ENCODE assay signal across 8 cellular contexts in the genomic region with DNA sequence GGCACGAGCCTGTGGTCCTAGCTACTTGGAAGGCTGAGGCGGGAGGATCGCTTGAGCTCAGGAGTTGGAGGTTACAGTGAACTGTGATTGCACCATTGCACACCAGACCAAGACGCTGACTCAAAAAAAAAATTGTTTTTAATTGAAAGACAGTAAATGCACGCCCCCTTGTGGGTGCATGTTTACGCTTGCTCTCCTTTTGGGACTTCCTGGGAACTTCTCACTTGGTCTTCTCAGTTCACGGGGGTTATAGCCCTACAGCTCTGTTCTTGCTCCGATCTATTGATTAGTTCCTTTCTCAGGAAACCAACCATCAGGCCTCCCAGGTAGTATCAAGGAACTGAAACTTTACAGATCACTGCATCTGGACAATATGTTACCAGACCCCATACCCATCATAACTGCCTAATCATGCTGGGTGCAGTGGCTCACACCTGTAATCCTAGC. TPM values are rescaled to one million over a fixed set of nuclear protein-coding genes. Genes with fewer than 3 reads are reported as not detected.
DNase-seq lines count a peak whose midpoint lies in the region; ATAC-seq, FAIRE-seq and TF ChIP-seq lines count a peak whose summit lies in the region.

No MANE protein-coding gene starts in this region.

- DNase-seq in GM04504 (ENCODE audit: low read depth), result peak; percentile 58
- peak; percentile 81 for DNase-seq in NCI-H2171 treated with DMSO at 0.1 percent for 48 hours (lab: John Stamatoyannopoulos, UW)
- no peak for DNase-seq in activated B cell treated with CpG ODN at 0.5 μM for 24 hours
- DNase-seq in central memory CD8-positive, alpha-beta T cell (ENCODE audit: low spot score in 2 of 2), result peak; percentile 66 to 70
- peak; percentile 87 for DNase-seq in HepG2 (ENCODE audit: low spot score)
- DNase-seq in stimulated activated CD8-positive, alpha-beta memory T cell treated with anti-CD3 and anti-CD28 coated beads, Interleukin-12 subunit alpha, Interleukin-12 subunit beta, amount 100 ng/mL, for 24 hours (ENCODE audit: extremely low read depth), result peak; percentile 57

- no peak overlapping the region for H2AFZ ChIP-seq in HepG2 (ENCODE audit: low read length)

- TF ChIP-seq EP300 in HepG2 (IDR thresholded peaks at IDR 0.05; ENCODE audit: low read depth in 2 of 2, low read length in 2 of 2) (no peak), HepG2 (CRISPR knock-in tag; IDR thresholded peaks at IDR 0.05; ENCODE audit: borderline replicate concordance) (no peak)

- ATAC-seq in HG02588 (IDR thresholded peaks at IDR 0.05; ENCODE audit: unreplicated experiment), result peak; percentile 36
- peak; percentile 23 for ATAC-seq in activated B cell treated with CpG ODN at 0.5 μM for 24 hours (ENCODE audit: low read depth)
- peak; percentile 80 for ATAC-seq in central memory CD8-positive, alpha-beta T cell (replicated peaks; ENCODE audit: extremely low read depth, poor library complexity, severe bottlenecking)
- peak; percentile 57 for ATAC-seq in HepG2
- ATAC-seq in GM19328 (IDR thresholded peaks at IDR 0.05; ENCODE audit: unreplicated experiment), result no peak

- H3K9me3 ChIP-seq in HepG2 (ENCODE audit: low read length), result no peaks in the 10 kb centered on the region

- H3K9me3 Mint-ChIP-seq in activated B cell treated with CpG ODN at 0.5 μM for 24 hours, result no peaks in the 10 kb centered on the region
- no peaks in the 10 kb centered on the region for H3K9me3 Mint-ChIP-seq in central memory CD8-positive, alpha-beta T cell

- no peak for TF ChIP-seq CTCF in activated B cell treated with CpG ODN at 0.5 μM for 24 hours (IDR thresholded peaks at IDR 0.05)
- TF ChIP-seq CTCF in HepG2 (CRISPR knock-in tag; IDR thresholded peaks at IDR 0.05), result peak; percentile 83

- in situ Hi-C loops in HepG2 (cut with HindIII; ENCODE audit: extremely low pct_ligation_motif_present, low pct_unique_long_range_greater_than_20kb), result no loop called here

- peaks cover 0 to 12% of the 10 kb centered on the region in 2 experiments; a peak in 1 of 5 replicates for H3K27me3 ChIP-seq in HepG2 (ENCODE audit: control insufficient read depth in 1 of 2, insufficient read depth in 2 of 2, low read length in 2 of 2)

- FAIRE-seq in HepG2 (lab: Jason Lieb, UNC), result peak; percentile 94

- peak overlapping the region; percentile 60 for H3K4me3 Mint-ChIP-seq in activated B cell treated with CpG ODN at 0.5 μM for 24 hours
- H3K4me3 Mint-ChIP-seq in central memory CD8-positive, alpha-beta T cell, result no peak overlapping the region

- peaks cover 19% of the 10 kb centered on the region for H3K4me1 ChIP-seq in HepG2 (ENCODE audit: insufficient read depth, low read length)

- no peaks in the 10 kb centered on the region for H3K36me3 ChIP-seq in HepG2 (replicated peaks in 1 of 2; ENCODE audit: control insufficient read depth in 1 of 2, insufficient read depth in 2 of 2, low read length in 2 of 2)

- under 1% methylated on average over 8 of the region's 8 CpGs for WGBS in HepG2 (ENCODE audit: low lambda C conversion rate)

- CTCF ChIA-PET in activated B cell treated with CpG ODN at 0.5 μM for 24 hours (lab: Charles Lee) (interaction anchor here (0.8 to 15.2 kb wide), 14 partner anchors 10 to 560 kb away, joined by 3 to 298 read pairs (median 4); a partner anchor contains a TSS), HepG2 (lab: Yijun Ruan, JAX; ENCODE audit: low intra/inter-chr PET ratio, low total read pairs) (interaction anchor here (0.8 to 4.2 kb wide), 5 partner anchors 13 to 33 kb away, joined by 3 to 46 read pairs (median 4); a partner anchor contains a TSS)

- no peaks in the 10 kb centered on the region for H3K79me2 ChIP-seq in HepG2 (ENCODE audit: insufficient read depth, low read length)

- H3K4me3 ChIP-seq in HepG2 (replicated peaks in 1 of 3; ENCODE audit: insufficient read depth in 1 of 3, low read depth in 2 of 3, low read length in 3 of 3), result no peak overlapping the region

- no peak overlapping the region for H3K9ac ChIP-seq in HepG2 (ENCODE audit: insufficient read depth, low read depth, low read length)

- H4K20me1 ChIP-seq in HepG2 (ENCODE audit: insufficient read depth, low read length), result no peaks in the 10 kb centered on the region

- peak overlapping the region; percentile 34 for H3K4me2 ChIP-seq in HepG2 (ENCODE audit: low read depth, low read length)

- BruUV-seq in HepG2 (replicated peaks; lab: Mats Ljungman, UMichigan), result no TSS peak

- no peaks in the 10 kb centered on the region for H3K36me3 Mint-ChIP-seq in activated B cell treated with CpG ODN at 0.5 μM for 24 hours (ENCODE audit: low read depth)
- peaks cover 3% of the 10 kb centered on the region for H3K36me3 Mint-ChIP-seq in central memory CD8-positive, alpha-beta T cell (ENCODE audit: insufficient read depth)

- TF ChIP-seq POLR2A in HepG2 (IDR thresholded peaks at IDR 0.05; ENCODE audit: insufficient read depth in 1 of 2, low read depth in 2 of 2, low read length in 2 of 2), result no peak

- no peak overlapping the region for H3K27ac ChIP-seq in HepG2 (ENCODE audit: extremely low read length, insufficient read depth, low read length)

- intact Hi-C loops in activated B cell treated with CpG ODN at 0.5 μM for 24 hours (cut with micrococcal nuclease) (loop anchor here (1.0 kb wide), 4 partner anchors 20 to 49 kb away; a partner anchor contains a TSS), HepG2 (cut with micrococcal nuclease; ENCODE audit: unreplicated experiment) (loop anchor here (1.0 kb wide), 3 partner anchors 20 to 89 kb away; a partner anchor contains a TSS)

- TF ChIP-seq RAD21 in HepG2 (CRISPR knock-in tag; IDR thresholded peaks at IDR 0.05), result peak; percentile 66

- POLR2A ChIA-PET in activated B cell treated with CpG ODN at 0.5 μM for 24 hours (lab: Charles Lee), result interaction anchor here (0.6 to 6.6 kb wide), 15 partner anchors 8 to 412 kb away, joined by 3 to 98 read pairs (median 4); a partner anchor contains a TSS
- POLR2A ChIA-PET in HepG2 (lab: Yijun Ruan, JAX), result interaction anchor here (0.6 to 1.5 kb wide), 3 partner anchors 33 to 146 kb away, joined by 3 to 8 read pairs (median 3); a partner anchor contains a TSS

- no peaks in the 10 kb centered on the region for H3K27me3 Mint-ChIP-seq in activated B cell treated with CpG ODN at 0.5 μM for 24 hours
- no peaks in the 10 kb centered on the region for H3K27me3 Mint-ChIP-seq in central memory CD8-positive, alpha-beta T cell

- H3K27ac Mint-ChIP-seq in activated B cell treated with CpG ODN at 0.5 μM for 24 hours, result peak overlapping the region; percentile 94
- no peak overlapping the region for H3K27ac Mint-ChIP-seq in central memory CD8-positive, alpha-beta T cell (ENCODE audit: low read depth)

- peaks cover 73% of the 10 kb centered on the region for H3K4me1 Mint-ChIP-seq in activated B cell treated with CpG ODN at 0.5 μM for 24 hours
- peaks cover 15% of the 10 kb centered on the region for H3K4me1 Mint-ChIP-seq in central memory CD8-positive, alpha-beta T cell

RNA-seq across cellular contexts. Expression of a gene that starts 14.2 kb away (rescaled TPM):
- total RNA-seq in activated B cell treated with CpG ODN at 0.5 μM for 24 hours (136 and 159 TPM in 2 replicates), HepG2 (2016; rRNA removed; fragmentation: Illumina TruSeq; extraction: Trizol) (4.6 and 11.2 TPM in 2 replicates)
- 3.4 and 4.7 TPM in 2 replicates for total RNA-seq in HepG2 (2016; cell fraction: cytosol; rRNA removed; fragmentation: Illumina TruSeq; extraction: Trizol; ENCODE audit: low read depth)
- total RNA-seq in HepG2 (2016; cell fraction: insoluble cytoplasmic fraction; rRNA removed; fragmentation: Illumina TruSeq; extraction: Trizol), result 3.9 and 9.6 TPM in 2 replicates
- total RNA-seq in HepG2 (2016; cell fraction: membrane; rRNA removed; fragmentation: Illumina TruSeq; extraction: Trizol), result 8.9 and 11.8 TPM in 2 replicates
- total RNA-seq in HepG2 (2016; cell fraction: nucleus; rRNA removed; fragmentation: Illumina TruSeq; extraction: Trizol), result 12.3 and 18.6 TPM in 2 replicates
- polyA plus RNA-seq in HepG2 (2011; rRNA removed), result 5.7 and 8.1 TPM in 2 replicates
- 2.4 and 3.4 TPM in 2 replicates for polyA plus RNA-seq in HepG2 (2011; cell fraction: cytosol; rRNA removed)
- 40.0 and 43.3 TPM in 2 replicates for polyA plus RNA-seq in HepG2 (2011; cell fraction: nucleus; rRNA removed)
- 16.0 and 16.5 TPM in 2 replicates for polyA plus RNA-seq in HepG2 (2012)
- polyA plus RNA-seq in HepG2 (2016; cell fraction: cytosol; fragmentation: Illumina TruSeq; extraction: Trizol; ENCODE audit: low read depth), result 1.9 and 2.2 TPM in 2 replicates
- polyA plus RNA-seq in HepG2 (2016; cell fraction: insoluble cytoplasmic fraction; fragmentation: Illumina TruSeq; extraction: Trizol; ENCODE audit: low read depth), result 7.7 and 13.5 TPM in 2 replicates
- polyA plus RNA-seq in HepG2 (2016; cell fraction: membrane; fragmentation: Illumina TruSeq; extraction: Trizol; ENCODE audit: low read depth), result 5.9 and 6.9 TPM in 2 replicates
- polyA plus RNA-seq in HepG2 (2016; cell fraction: nucleus; fragmentation: Illumina TruSeq; extraction: Trizol; ENCODE audit: insufficient read depth, low read depth), result 26.9 and 30.6 TPM in 2 replicates
- 7.9 and 21.6 TPM in 2 replicates for polyA minus RNA-seq in HepG2 (2011; rRNA and poly(A)+ RNA removed; ENCODE audit: low replicate concordance)
- polyA minus RNA-seq in HepG2 (2011; cell fraction: cytosol; rRNA and poly(A)+ RNA removed), result 6.8 and 12.0 TPM in 2 replicates
- polyA minus RNA-seq in HepG2 (2011; cell fraction: nucleus; rRNA and poly(A)+ RNA removed), result 11.6 and 18.2 TPM in 2 replicates

RNA-seq across cellular contexts. Expression of a gene that starts 31.1 kb away (rescaled TPM):
- not detected in 2 replicates for total RNA-seq in activated B cell treated with CpG ODN at 0.5 μM for 24 hours
- total RNA-seq in HepG2 (2016; rRNA removed; fragmentation: Illumina TruSeq; extraction: Trizol), result not detected in 2 replicates
- not detected in 2 replicates for total RNA-seq in HepG2 (2016; cell fraction: cytosol; rRNA removed; fragmentation: Illumina TruSeq; extraction: Trizol; ENCODE audit: low read depth)
- not detected in 2 replicates for total RNA-seq in HepG2 (2016; cell fraction: insoluble cytoplasmic fraction; rRNA removed; fragmentation: Illumina TruSeq; extraction: Trizol)
- total RNA-seq in HepG2 (2016; cell fraction: membrane; rRNA removed; fragmentation: Illumina TruSeq; extraction: Trizol), result 0.28 TPM in 1 of 2 replicates, not detected in the other
- total RNA-seq in HepG2 (2016; cell fraction: nucleus; rRNA removed; fragmentation: Illumina TruSeq; extraction: Trizol), result not detected in 2 replicates
- polyA plus RNA-seq in HepG2 (2011; rRNA removed), result not detected in 2 replicates
- polyA plus RNA-seq in HepG2 (2011; cell fraction: cytosol; rRNA removed), result 0.34 TPM in 1 of 2 replicates, not detected in the other
- polyA plus RNA-seq in HepG2 (2011; cell fraction: nucleus; rRNA removed), result not detected in 2 replicates
- polyA plus RNA-seq in HepG2 (2012), result 0.75 TPM in 1 of 2 replicates, not detected in the other
- not detected in 2 replicates for polyA plus RNA-seq in HepG2 (2016; cell fraction: cytosol; fragmentation: Illumina TruSeq; extraction: Trizol; ENCODE audit: low read depth)
- polyA plus RNA-seq in HepG2 (2016; cell fraction: insoluble cytoplasmic fraction; fragmentation: Illumina TruSeq; extraction: Trizol; ENCODE audit: low read depth), result not detected in 2 replicates
- not detected in 2 replicates for polyA plus RNA-seq in HepG2 (2016; cell fraction: membrane; fragmentation: Illumina TruSeq; extraction: Trizol; ENCODE audit: low read depth)
- polyA plus RNA-seq in HepG2 (2016; cell fraction: nucleus; fragmentation: Illumina TruSeq; extraction: Trizol; ENCODE audit: insufficient read depth, low read depth), result not detected in 2 replicates
- polyA minus RNA-seq in HepG2 (2011; rRNA and poly(A)+ RNA removed; ENCODE audit: low replicate concordance), result not detected in 2 replicates
- not detected in 2 replicates for polyA minus RNA-seq in HepG2 (2011; cell fraction: cytosol; rRNA and poly(A)+ RNA removed)
- polyA minus RNA-seq in HepG2 (2011; cell fraction: nucleus; rRNA and poly(A)+ RNA removed), result not detected in 2 replicates

RNA-seq across cellular contexts. Expression of a gene that starts 33.4 kb away (rescaled TPM):
- total RNA-seq in activated B cell treated with CpG ODN at 0.5 μM for 24 hours (70.2 and 74.5 TPM in 2 replicates), HepG2 (2016; rRNA removed; fragmentation: Illumina TruSeq; extraction: Trizol) (49.5 and 51.1 TPM in 2 replicates)
- total RNA-seq in HepG2 (2016; cell fraction: cytosol; rRNA removed; fragmentation: Illumina TruSeq; extraction: Trizol; ENCODE audit: low read depth), result 13.5 and 16.0 TPM in 2 replicates
- total RNA-seq in HepG2 (2016; cell fraction: insoluble cytoplasmic fraction; rRNA removed; fragmentation: Illumina TruSeq; extraction: Trizol), result 45.3 and 52.4 TPM in 2 replicates
- total RNA-seq in HepG2 (2016; cell fraction: membrane; rRNA removed; fragmentation: Illumina TruSeq; extraction: Trizol), result 23.6 and 25.5 TPM in 2 replicates
- total RNA-seq in HepG2 (2016; cell fraction: nucleus; rRNA removed; fragmentation: Illumina TruSeq; extraction: Trizol), result 26.3 and 30.4 TPM in 2 replicates
- 54.2 and 61.3 TPM in 2 replicates for polyA plus RNA-seq in HepG2 (2011; rRNA removed)
- 55.2 and 57.9 TPM in 2 replicates for polyA plus RNA-seq in HepG2 (2011; cell fraction: cytosol; rRNA removed)
- 32.7 and 35.9 TPM in 2 replicates for polyA plus RNA-seq in HepG2 (2011; cell fraction: nucleus; rRNA removed)
- polyA plus RNA-seq in HepG2 (2012), result 29.3 and 41.3 TPM in 2 replicates
- polyA plus RNA-seq in HepG2 (2016; cell fraction: cytosol; fragmentation: Illumina TruSeq; extraction: Trizol; ENCODE audit: low read depth), result 16.4 and 17.3 TPM in 2 replicates
- polyA plus RNA-seq in HepG2 (2016; cell fraction: insoluble cytoplasmic fraction; fragmentation: Illumina TruSeq; extraction: Trizol; ENCODE audit: low read depth), result 55.4 and 63.8 TPM in 2 replicates
- 21.4 and 22.6 TPM in 2 replicates for polyA plus RNA-seq in HepG2 (2016; cell fraction: membrane; fragmentation: Illumina TruSeq; extraction: Trizol; ENCODE audit: low read depth)
- 45.0 and 53.3 TPM in 2 replicates for polyA plus RNA-seq in HepG2 (2016; cell fraction: nucleus; fragmentation: Illumina TruSeq; extraction: Trizol; ENCODE audit: insufficient read depth, low read depth)
- 104 and 246 TPM in 2 replicates for polyA minus RNA-seq in HepG2 (2011; rRNA and poly(A)+ RNA removed; ENCODE audit: low replicate concordance)
- 37.9 and 45.0 TPM in 2 replicates for polyA minus RNA-seq in HepG2 (2011; cell fraction: cytosol; rRNA and poly(A)+ RNA removed)
- polyA minus RNA-seq in HepG2 (2011; cell fraction: nucleus; rRNA and poly(A)+ RNA removed), result 14.7 and 19.8 TPM in 2 replicates

RNA-seq across cellular contexts. Expression of a gene that starts 47.9 kb away (rescaled TPM):
- total RNA-seq in activated B cell treated with CpG ODN at 0.5 μM for 24 hours (53.1 and 59.6 TPM in 2 replicates), HepG2 (2016; rRNA removed; fragmentation: Illumina TruSeq; extraction: Trizol) (37.5 and 59.3 TPM in 2 replicates)
- 34.6 and 44.2 TPM in 2 replicates for total RNA-seq in HepG2 (2016; cell fraction: cytosol; rRNA removed; fragmentation: Illumina TruSeq; extraction: Trizol; ENCODE audit: low read depth)
- total RNA-seq in HepG2 (2016; cell fraction: insoluble cytoplasmic fraction; rRNA removed; fragmentation: Illumina TruSeq; extraction: Trizol), result 39.6 and 55.1 TPM in 2 replicates
- 33.3 and 34.7 TPM in 2 replicates for total RNA-seq in HepG2 (2016; cell fraction: membrane; rRNA removed; fragmentation: Illumina TruSeq; extraction: Trizol)
- total RNA-seq in HepG2 (2016; cell fraction: nucleus; rRNA removed; fragmentation: Illumina TruSeq; extraction: Trizol), result 29.9 and 36.5 TPM in 2 replicates
- polyA plus RNA-seq in HepG2 (2011; rRNA removed), result 19.5 and 20.8 TPM in 2 replicates
- polyA plus RNA-seq in HepG2 (2011; cell fraction: cytosol; rRNA removed), result 13.7 and 18.2 TPM in 2 replicates
- 11.7 and 14.3 TPM in 2 replicates for polyA plus RNA-seq in HepG2 (2011; cell fraction: nucleus; rRNA removed)
- polyA plus RNA-seq in HepG2 (2012), result 30.2 and 31.1 TPM in 2 replicates
- polyA plus RNA-seq in HepG2 (2016; cell fraction: cytosol; fragmentation: Illumina TruSeq; extraction: Trizol; ENCODE audit: low read depth), result 4.1 and 4.9 TPM in 2 replicates
- 70.3 and 81.8 TPM in 2 replicates for polyA plus RNA-seq in HepG2 (2016; cell fraction: insoluble cytoplasmic fraction; fragmentation: Illumina TruSeq; extraction: Trizol; ENCODE audit: low read depth)
- polyA plus RNA-seq in HepG2 (2016; cell fraction: membrane; fragmentation: Illumina TruSeq; extraction: Trizol; ENCODE audit: low read depth), result 17.1 and 17.9 TPM in 2 replicates
- 63.9 and 64.9 TPM in 2 replicates for polyA plus RNA-seq in HepG2 (2016; cell fraction: nucleus; fragmentation: Illumina TruSeq; extraction: Trizol; ENCODE audit: insufficient read depth, low read depth)
- 21.8 and 43.8 TPM in 2 replicates for polyA minus RNA-seq in HepG2 (2011; rRNA and poly(A)+ RNA removed; ENCODE audit: low replicate concordance)
- polyA minus RNA-seq in HepG2 (2011; cell fraction: cytosol; rRNA and poly(A)+ RNA removed), result 20.8 and 21.5 TPM in 2 replicates
- polyA minus RNA-seq in HepG2 (2011; cell fraction: nucleus; rRNA and poly(A)+ RNA removed), result 17.9 and 26.4 TPM in 2 replicates
